ENCODE assay signal across 1 cellular context in the genomic region with DNA sequence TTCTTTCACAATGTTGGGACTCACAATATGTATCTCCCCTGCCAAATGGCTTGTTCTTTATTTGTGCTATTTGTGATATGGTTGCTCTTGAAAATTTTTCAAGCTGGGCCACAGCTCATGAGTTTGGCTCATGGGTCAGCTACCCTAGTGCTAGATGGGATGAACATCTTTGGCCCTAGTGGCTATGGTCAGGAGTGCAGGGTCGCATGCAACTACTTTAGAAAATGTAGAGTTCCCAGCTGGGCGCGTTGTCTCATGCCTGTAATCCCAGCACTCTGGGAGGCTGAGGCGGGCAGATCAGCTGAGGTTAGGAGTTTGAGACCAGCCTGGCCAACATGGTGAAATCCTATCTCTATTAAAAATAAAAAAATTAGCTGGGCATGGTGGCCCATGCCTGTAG.
TF ChIP-seq lines count a peak whose summit lies in the region.

No MANE protein-coding gene starts in this region.

TF ChIP-seq in K562, 482 proteins besides CTCF, POLR2A, EP300 and RAD21 (continued from another document):
- TF ChIP-seq SREBF2 (CRISPR knock-in tag; IDR thresholded peaks at IDR 0.05), result no peak
